ENCODE assay signal across 31 cellular contexts in genomic region chr19:22976248-22976647, GRCh38. TPM values are rescaled to one million over a fixed set of nuclear protein-coding genes. Genes with fewer than 3 reads are reported as not detected.
"Had no signal": no experiment of that assay in that cellular context is flagged by ENCODE, and none has a peak within 500 bp of the region (broad histone marks: within the 10 kb centered on the region; RNA-seq: fewer than 3 reads in every experiment).

No MANE protein-coding gene starts in this region.

- ATAC-seq: left cardiac atrium; left lobe of liver; left ventricle myocardium superior; lower lobe of right lung; naive thymus-derived CD8-positive, alpha-beta T cell; pancreas; right cardiac atrium; stimulated activated memory B cell treated with anti-CD40 and anti-IgM and Interleukin-4, amounts not matched to agents 10 μg/mL and 1 μg/mL and 100 μg/mL, for 72 hours; stimulated activated naive CD8-positive, alpha-beta T cell treated with anti-CD3 and anti-CD28 coated beads, Interleukin-15, amount 100 ng/mL, for 72 hours; upper lobe of right lung had no signal

- H3K9me3 ChIP-seq: pancreas had no signal

- H3K4me3 ChIP-seq: lower lobe of right lung, pancreas, prostate gland, sigmoid colon, spleen, thoracic aorta, tibial artery, upper lobe of right lung had no signal

- H3K36me3 ChIP-seq: lower lobe of right lung, pancreas, prostate gland, upper lobe of right lung had no signal

- H3K27me3 ChIP-seq: pancreas, sigmoid colon, spleen, tibial artery, upper lobe of right lung had no signal

- DNase-seq: hippocampal formation; kidney glomerular epithelial cell; left cardiac atrium; left ventricle myocardium superior; lower lobe of right lung; mammary epithelial cell; mesenchymal stem cell; naive thymus-derived CD8-positive, alpha-beta T cell; nucleus accumbens; pancreas; posterior cingulate gyrus; retina; right cardiac atrium; sigmoid colon; small intestine; spleen; stimulated activated CD4-positive, alpha-beta T cell treated with anti-CD3 and anti-CD28 coated beads, Interleukin-1b, Interleukin-23, amount 100 ng/mL, for 48 hours; stimulated activated CD4-positive, alpha-beta T cell treated with anti-CD3 and anti-CD28 coated beads, Interleukin-2, amount 100 ng/mL, for 48 hours; stimulated activated CD4-positive, alpha-beta T cell treated with anti-CD3 and anti-CD28 coated beads, Interleukin-4, amount 100 ng/mL, for 4 hours; stimulated activated CD8-positive, alpha-beta memory T cell treated with anti-CD3 and anti-CD28 coated beads, Interleukin-4, amount 100 ng/mL, for 48 hours; stimulated activated naive CD4-positive, alpha-beta T cell treated with Interleukin-2 at 50 U/mL for 16 hours; stimulated activated naive CD8-positive, alpha-beta T cell treated with anti-CD3 and anti-CD28 coated beads, Interleukin-15, amount 100 ng/mL, for 72 hours; tibial artery; trophoblast cell; upper lobe of right lung had no signal

- H3K27ac ChIP-seq: lower lobe of right lung, pancreas, prostate gland, sigmoid colon, spleen, thoracic aorta, tibial artery, upper lobe of right lung had no signal

- H3K4me1 ChIP-seq: lower lobe of right lung, pancreas, prostate gland, sigmoid colon, spleen, tibial artery, upper lobe of right lung had no signal

RNA-seq across cellular contexts. Expression of gene ZNF728, which starts 26.7 kb away (rescaled TPM):
- total RNA-seq: left lobe of liver; naive thymus-derived CD8-positive, alpha-beta T cell; neural crest cell had no signal
- polyA plus RNA-seq: keratinocyte; mammary epithelial cell; naive thymus-derived CD8-positive, alpha-beta T cell; pancreas; sigmoid colon had no signal
